Comparison of ENCODE assay signal across 8 cellular contexts in genomic region chr6:135851442-135852271, GRCh38. TPM values are rescaled to one million over a fixed set of nuclear protein-coding genes. Genes with fewer than 3 reads are reported as not detected.
A peak's percentile ranks its signal among the peaks of the same experiment; 100 is the strongest.
DNase-seq lines count a peak whose midpoint lies in the region; ATAC-seq and TF ChIP-seq lines count a peak whose summit lies in the region.

Gene PDE7B, plus strand, starts transcription at chr6:135851701.

- CTCF ChIA-PET in OCI-LY7 (lab: Charles Lee; ENCODE audit: unreplicated experiment): no interaction called here

- no TSS peak for BruUV-seq in OCI-LY7 (replicated peaks; lab: Mats Ljungman, UMichigan)

- H2AFZ ChIP-seq in OCI-LY7 (ENCODE audit: low read length) (no peak within 1 kb of the TSS), neural progenitor cell (replicated peaks) (peak within 1 kb of the TSS; percentile 9)

- POLR2A ChIA-PET in OCI-LY7 (lab: Charles Lee): interaction anchor here (1.1 to 1.5 kb wide), 2 partner anchors 15 to 52 kb away, joined by 3 to 4 read pairs; no protein-coding TSS in a partner anchor

- H3K27me3 ChIP-seq in neural progenitor cell (no peaks in the 10 kb centered on the region), transverse colon (no peaks in the 10 kb centered on the region)

- H3K9ac ChIP-seq in neural progenitor cell: no peak within 1 kb of the TSS

- no peaks in the 10 kb centered on the region for H3K36me3 Mint-ChIP-seq in activated naive CD4-positive, alpha-beta T cell treated with anti-CD3 and anti-CD28 coated beads, Interleukin-2, amount 50 U/mL, for 24 hours
- H3K36me3 Mint-ChIP-seq in neural progenitor cell: no peaks in the 10 kb centered on the region

- H3K4me3 Mint-ChIP-seq in activated naive CD4-positive, alpha-beta T cell treated with anti-CD3 and anti-CD28 coated beads, Interleukin-2, amount 50 U/mL, for 24 hours: peak within 1 kb of the TSS; percentile 81
- H3K4me3 Mint-ChIP-seq in neural progenitor cell: peak within 1 kb of the TSS; percentile 71

- TF ChIP-seq CTCF in OCI-LY7 (conservative IDR thresholded peaks at IDR 0.05; ENCODE audit: low read length) (no peak), neural progenitor cell (IDR thresholded peaks at IDR 0.05) (no peak), transverse colon (IDR thresholded peaks at IDR 0.05) (no peak)

- peak; percentile 88 for TF ChIP-seq POLR2A in transverse colon (IDR thresholded peaks at IDR 0.05)

- H3K9me3 ChIP-seq in OCI-LY7 (ENCODE audit: low read length) (no peaks in the 10 kb centered on the region), neural progenitor cell (ENCODE audit: low read depth) (no peaks in the 10 kb centered on the region), transverse colon (no peaks in the 10 kb centered on the region)

- no peaks in the 10 kb centered on the region for H3F3A ChIP-seq in neural progenitor cell (ENCODE audit: low read depth)

- peak; percentile 98 for DNase-seq in AG08395 (ENCODE audit: low spot score)
- DNase-seq in OCI-LY7 (ENCODE audit: low spot score): peak; percentile 2
- DNase-seq in foreskin melanocyte: peak; percentile 78
- DNase-seq in neural progenitor cell (ENCODE audit: low spot score): peak; percentile 66
- peak; percentile 74 for DNase-seq in transverse colon

- WGBS in transverse colon (ENCODE audit: low coverage in 1 of 2), 2 donors: 9 to 11% methylated on average over 7 to 12 of the region's 12 CpGs

- in situ Hi-C loops in transverse colon (cut with MboI; ENCODE audit: low pct_ligation_motif_present in 1 of 4, low pct_unique_long_range_greater_than_20kb in 1 of 4, low sequenced_read_pairs in 3 of 4): no loop called here

- no peak within 1 kb of the TSS for H3K4me3 ChIP-seq in OCI-LY7 (ENCODE audit: low read depth, low read length, poor library complexity, severe bottlenecking)
- no peak within 1 kb of the TSS for H3K4me3 ChIP-seq in neural progenitor cell
- H3K4me3 ChIP-seq in transverse colon: peak within 1 kb of the TSS in 3 of 4 donors; percentile 20 to 41 (median 21)

- H3K27ac ChIP-seq in OCI-LY7 (ENCODE audit: low read depth, low read length, poor library complexity, severe bottlenecking): no peak within 1 kb of the TSS
- peak within 1 kb of the TSS; percentile 7 for H3K27ac ChIP-seq in neural progenitor cell
- peak within 1 kb of the TSS; percentile 31 to 74 (median 68) for H3K27ac ChIP-seq in transverse colon

- peak; percentile 85 for ATAC-seq in GM18868 (IDR thresholded peaks at IDR 0.05; ENCODE audit: unreplicated experiment)
- peak; percentile 77 for ATAC-seq in HG03097 (IDR thresholded peaks at IDR 0.05; ENCODE audit: low FRiP score, unreplicated experiment)

- peaks cover 27% of the 10 kb centered on the region for H3K4me1 Mint-ChIP-seq in activated naive CD4-positive, alpha-beta T cell treated with anti-CD3 and anti-CD28 coated beads, Interleukin-2, amount 50 U/mL, for 24 hours
- H3K4me1 Mint-ChIP-seq in neural progenitor cell: peaks cover 17% of the 10 kb centered on the region

- H3K9me3 Mint-ChIP-seq in activated naive CD4-positive, alpha-beta T cell treated with anti-CD3 and anti-CD28 coated beads, Interleukin-2, amount 50 U/mL, for 24 hours: no peaks in the 10 kb centered on the region
- H3K9me3 Mint-ChIP-seq in neural progenitor cell: no peaks in the 10 kb centered on the region

- H3K4me1 ChIP-seq in OCI-LY7 (ENCODE audit: insufficient read depth, low read length, poor library complexity, severe bottlenecking) (no peaks in the 10 kb centered on the region), neural progenitor cell (peaks cover 11% of the 10 kb centered on the region), transverse colon (peaks cover 0 to 17% (median 8%) of the 10 kb centered on the region in 4 donors)

- H3K27me3 Mint-ChIP-seq in activated naive CD4-positive, alpha-beta T cell treated with anti-CD3 and anti-CD28 coated beads, Interleukin-2, amount 50 U/mL, for 24 hours: no peaks in the 10 kb centered on the region
- H3K27me3 Mint-ChIP-seq in neural progenitor cell (ENCODE audit: insufficient read depth, low read depth): no peaks in the 10 kb centered on the region

- intact Hi-C loops in OCI-LY7 (cut with micrococcal nuclease; ENCODE audit: unreplicated experiment): no loop called here
- intact Hi-C loops in transverse colon (cut with DNase I; ENCODE audit: low total_unique reads): no loop called here

- H4K20me1 ChIP-seq in OCI-LY7 (ENCODE audit: insufficient read depth, low read length): no peaks in the 10 kb centered on the region
- H4K20me1 ChIP-seq in neural progenitor cell (ENCODE audit: low read depth): no peaks in the 10 kb centered on the region

- no peaks in the 10 kb centered on the region for H3K9me2 ChIP-seq in OCI-LY7 (ENCODE audit: insufficient read depth, low read length)

- no peaks in the 10 kb centered on the region for H3K79me2 ChIP-seq in OCI-LY7 (ENCODE audit: insufficient read depth, low read depth, low read length)
- H3K79me2 ChIP-seq in neural progenitor cell (ENCODE audit: low read depth): no peaks in the 10 kb centered on the region

- H3K27ac Mint-ChIP-seq in activated naive CD4-positive, alpha-beta T cell treated with anti-CD3 and anti-CD28 coated beads, Interleukin-2, amount 50 U/mL, for 24 hours: no peak within 1 kb of the TSS
- H3K27ac Mint-ChIP-seq in neural progenitor cell: peak within 1 kb of the TSS; percentile 11

- no peak for TF ChIP-seq EP300 in transverse colon (IDR thresholded peaks at IDR 0.05; ENCODE audit: low read depth)

- no peaks in the 10 kb centered on the region for H3K36me3 ChIP-seq in OCI-LY7 (ENCODE audit: insufficient read depth, low read length)
- no peaks in the 10 kb centered on the region for H3K36me3 ChIP-seq in neural progenitor cell
- H3K36me3 ChIP-seq in transverse colon: no peaks in the 10 kb centered on the region

- H3K4me2 ChIP-seq in OCI-LY7 (ENCODE audit: low read length) (no peak within 1 kb of the TSS), neural progenitor cell (peak within 1 kb of the TSS; percentile 42)

RNA-seq across cellular contexts. Expression of gene PDE7B, which starts in this region (rescaled TPM):
- not detected in 2 replicates for total RNA-seq in OCI-LY7 (2014; rRNA removed; shearing (Covaris generic))
- total RNA-seq in OCI-LY7 (2022) (not detected in 2 replicates), neural progenitor cell (ENCODE audit: low replicate concordance) (0.04 and 0.12 TPM in 2 replicates), transverse colon (1 to 10 TPM in 2 of 4 donors, under 1 TPM in 2; 0.40 to 2.2 (median 1.4) TPM)

Comparison
In these comparisons a context has a peak if more than half of its experiments do, and no peak if none do; other contexts are left out.
1. Peak in DNase-seq in OCI-LY7; RNA of the gene not detected or under 1 TPM.
2. Peak in DNase-seq, H3K27ac ChIP-seq and H3K4me2 ChIP-seq in neural progenitor cell; RNA of the gene not detected or under 1 TPM.
3. DNase-seq: peak in every context shown above with its lines; median percentile 98 in AG08395; 78 in foreskin melanocyte; 74 in transverse colon; 66 in neural progenitor cell; 2 in OCI-LY7.
4. H3K4me3 ChIP-seq: peak in transverse colon (3 of 4); none in OCI-LY7 (single experiment) and neural progenitor cell (single experiment).